ENCODE assay signal across 21 cellular contexts in the genomic region with DNA sequence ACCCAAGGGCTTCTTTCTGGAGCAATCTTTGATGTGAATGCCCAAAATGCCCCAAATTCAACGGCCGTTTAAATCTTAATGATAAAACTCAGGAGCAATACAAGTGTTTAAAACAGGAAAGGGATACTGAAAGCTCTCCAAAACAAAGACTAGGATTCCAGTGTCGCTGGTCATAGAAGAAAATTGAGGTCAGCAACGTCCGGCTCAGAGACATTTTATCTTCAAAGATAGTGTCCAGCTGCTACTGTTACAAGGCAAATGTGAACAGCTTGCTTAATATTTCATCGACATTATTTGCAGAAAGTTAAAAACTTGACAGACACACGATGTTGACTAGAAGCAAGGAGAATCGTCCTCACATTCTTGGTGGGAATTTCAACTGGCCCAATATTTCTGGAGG. TPM values are rescaled to one million over a fixed set of nuclear protein-coding genes. Genes with fewer than 3 reads are reported as not detected.
DNase-seq lines count a peak whose midpoint lies in the region; ATAC-seq, FAIRE-seq and TF ChIP-seq lines count a peak whose summit lies in the region.
"Had no signal": no experiment of that assay in that cellular context is flagged by ENCODE, and none has a peak within 500 bp of the region (broad histone marks: within the 10 kb centered on the region; RNA-seq: fewer than 3 reads in every experiment).

No MANE protein-coding gene starts in this region.

- H2AFZ ChIP-seq in HepG2 (ENCODE audit: low read length), result no peak overlapping the region
- no peak overlapping the region for H2AFZ ChIP-seq in trophoblast cell (ENCODE audit: insufficient read depth, low read length, poor library complexity)

- POLR2A ChIA-PET in HepG2 (lab: Yijun Ruan, JAX), result no interaction called here

- no peak overlapping the region for H3K4ac ChIP-seq in trophoblast cell (ENCODE audit: low read depth, low read length)

- H3K36me3 ChIP-seq in right lobe of liver (no peaks in the 10 kb centered on the region), HepG2 (replicated peaks in 1 of 2; ENCODE audit: control insufficient read depth in 1 of 2, insufficient read depth in 2 of 2, low read length in 2 of 2) (no peaks in the 10 kb centered on the region), trophoblast cell (ENCODE audit: control insufficient read depth in 1 of 2, insufficient read depth in 2 of 2, low read length in 2 of 2) (no peaks in the 10 kb centered on the region)
- H3K36me3 ChIP-seq: BLaER1, HAP-1 had no signal

- CTCF ChIA-PET in HepG2 (lab: Yijun Ruan, JAX; ENCODE audit: low intra/inter-chr PET ratio, low total read pairs), result no interaction called here

- H2BK120ac ChIP-seq in trophoblast cell (ENCODE audit: insufficient read depth, low read length, poor library complexity), result no peak overlapping the region

- H3K27me3 ChIP-seq in right lobe of liver (no peaks in the 10 kb centered on the region), HepG2 (ENCODE audit: control insufficient read depth in 1 of 2, insufficient read depth in 2 of 2, low read length in 2 of 2) (peaks cover 0 to 9% of the 10 kb centered on the region in 2 experiments; a peak in 2 of 5 replicates), trophoblast cell (ENCODE audit: insufficient read depth, low read length) (no peaks in the 10 kb centered on the region)
- H3K27me3 ChIP-seq: BLaER1 had no signal

- ATAC-seq in Right ventricle myocardium inferior (peak; percentile 28), right lobe of liver (peak in 3 of 4 donors; percentile 21 to 38 (median 36)), HepG2 (no peak), HG03439 (IDR thresholded peaks at IDR 0.05; ENCODE audit: unreplicated experiment) (no peak)
- ATAC-seq: CD8-positive, alpha-beta T cell had no signal

- TF ChIP-seq POLR2A in right lobe of liver (IDR thresholded peaks at IDR 0.05) (no peak), HepG2 (IDR thresholded peaks at IDR 0.05; ENCODE audit: insufficient read depth in 1 of 2, low read depth in 2 of 2, low read length in 2 of 2) (no peak)

- H3K79me2 ChIP-seq in HepG2 (ENCODE audit: insufficient read depth, low read length) (no peaks in the 10 kb centered on the region), trophoblast cell (ENCODE audit: control insufficient read depth, insufficient read depth, low read length, poor library complexity) (no peaks in the 10 kb centered on the region)

- H4K20me1 ChIP-seq in HepG2 (ENCODE audit: insufficient read depth, low read length), result no peaks in the 10 kb centered on the region
- H4K20me1 ChIP-seq: BLaER1 had no signal

- H4K91ac ChIP-seq in trophoblast cell (ENCODE audit: low read depth, low read length), result no peak overlapping the region

- no TSS peak for BruUV-seq in HepG2 (replicated peaks; lab: Mats Ljungman, UMichigan)

- WGBS in right lobe of liver (ENCODE audit: insufficient coverage, low coverage, low lambda C conversion rate, missing lambda C conversion rate), result 36% methylated on average over 8 of the region's 8 CpGs
- 3% methylated on average over 8 of the region's 8 CpGs for WGBS in HepG2 (ENCODE audit: low lambda C conversion rate)
- WGBS in trophoblast cell (ENCODE audit: extremely low coverage, insufficient coverage, insufficient read length), result no CpG with 5 or more reads among the region's 8 CpGs

- no peak overlapping the region for H2BK12ac ChIP-seq in trophoblast cell (ENCODE audit: low read length)

- no peak for TF ChIP-seq RAD21 in HepG2 (CRISPR knock-in tag; IDR thresholded peaks at IDR 0.05)

- H3K4me3 ChIP-seq in right lobe of liver (no peak overlapping the region), HepG2 (replicated peaks in 1 of 3; ENCODE audit: insufficient read depth in 1 of 3, low read depth in 2 of 3, low read length in 3 of 3) (no peak overlapping the region), trophoblast cell (ENCODE audit: low read depth, low read length) (no peak overlapping the region)
- H3K4me3 ChIP-seq: BLaER1, HAP-1 had no signal

- FAIRE-seq in HepG2 (lab: Jason Lieb, UNC), result no peak
- FAIRE-seq: A204.1, G401.6, GM12892, H54 had no signal

- TF ChIP-seq EP300 in HepG2 (IDR thresholded peaks at IDR 0.05; ENCODE audit: low read depth in 2 of 2, low read length in 2 of 2) (no peak), HepG2 (CRISPR knock-in tag; IDR thresholded peaks at IDR 0.05; ENCODE audit: borderline replicate concordance) (no peak)

- no peak overlapping the region for H3K23ac ChIP-seq in trophoblast cell (ENCODE audit: low read length)

- no peak overlapping the region for H2BK5ac ChIP-seq in trophoblast cell (ENCODE audit: low read depth, low read length, poor library complexity)

- H4K8ac ChIP-seq in trophoblast cell (ENCODE audit: low read depth, low read length), result no peak overlapping the region

- H3K9me3 ChIP-seq in right lobe of liver (no peaks in the 10 kb centered on the region), HepG2 (ENCODE audit: low read length) (no peaks in the 10 kb centered on the region), trophoblast cell (ENCODE audit: insufficient read depth, low read depth, low read length) (no peaks in the 10 kb centered on the region)
- H3K9me3 ChIP-seq: BLaER1, Caco-2, HAP-1 had no signal

- no peaks in the 10 kb centered on the region for H3K79me1 ChIP-seq in trophoblast cell (ENCODE audit: low read length)

- H3K9ac ChIP-seq in HepG2 (ENCODE audit: insufficient read depth, low read depth, low read length) (no peak overlapping the region), trophoblast cell (ENCODE audit: low read length) (no peak overlapping the region)
- H3K9ac ChIP-seq: BLaER1 had no signal

- no peak overlapping the region for H2AK5ac ChIP-seq in trophoblast cell (ENCODE audit: low read length)

- no peak overlapping the region for H3K4me2 ChIP-seq in HepG2 (ENCODE audit: low read depth, low read length)
- H3K4me2 ChIP-seq in trophoblast cell (ENCODE audit: low read length), result no peak overlapping the region

- DNase-seq in Right ventricle myocardium inferior (ENCODE audit: missing footprints) (no peak), cardiac septum (ENCODE audit: low spot score) (no peak), right lobe of liver (no peak), HepG2 (ENCODE audit: low spot score) (no peak), trophoblast cell (peak; percentile 25 to 68)
- DNase-seq: Caco-2; CD4-positive, CD25-positive, alpha-beta regulatory T cell; CD8-positive, alpha-beta T cell; DMS153; DND-41; GOT3; HFFc6 had no signal

- H3K4me1 ChIP-seq in right lobe of liver (no peaks in the 10 kb centered on the region), HepG2 (ENCODE audit: insufficient read depth, low read length) (no peaks in the 10 kb centered on the region), trophoblast cell (ENCODE audit: control insufficient read depth in 1 of 2, insufficient read depth in 2 of 2, low read length in 2 of 2) (no peaks in the 10 kb centered on the region)
- H3K4me1 ChIP-seq: Caco-2, HAP-1 had no signal

- no peak overlapping the region for H3K14ac ChIP-seq in trophoblast cell (ENCODE audit: low read length)

- intact Hi-C loops in Right ventricle myocardium inferior (cut with DNase I) (no loop called here), cardiac septum (cut with DNase I) (no loop called here), right lobe of liver (cut with DNase I) (no loop called here), HepG2 (cut with micrococcal nuclease; ENCODE audit: unreplicated experiment) (no loop called here)

- no peak overlapping the region for H3K27ac ChIP-seq in right lobe of liver
- no peak overlapping the region for H3K27ac ChIP-seq in HepG2 (ENCODE audit: extremely low read length, insufficient read depth, low read length)
- H3K27ac ChIP-seq in trophoblast cell (ENCODE audit: low read depth, low read length), result no peak overlapping the region
- H3K27ac ChIP-seq: 22Rv1, BLaER1, C4-2B had no signal

- H3K18ac ChIP-seq in trophoblast cell (ENCODE audit: low read length), result no peak overlapping the region

- TF ChIP-seq CTCF in right lobe of liver (IDR thresholded peaks at IDR 0.05) (no peak), HepG2 (CRISPR knock-in tag; IDR thresholded peaks at IDR 0.05) (no peak)

- in situ Hi-C loops in HepG2 (cut with HindIII; ENCODE audit: extremely low pct_ligation_motif_present, low pct_unique_long_range_greater_than_20kb), result no loop called here

- H4K12ac ChIP-seq in trophoblast cell (ENCODE audit: low read depth, low read length), result no peak overlapping the region

TF ChIP-seq in HepG2, 621 proteins besides CTCF, POLR2A, EP300 and RAD21 (continues in another document):
- TF ChIP-seq ZNF713 (CRISPR knock-in tag; IDR thresholded peaks at IDR 0.05), result no peak
- TF ChIP-seq ZNF234 (CRISPR knock-in tag; conservative IDR thresholded peaks at IDR 0.05), result no peak
- no peak for TF ChIP-seq SATB2 (CRISPR knock-in tag; IDR thresholded peaks at IDR 0.05)
- TF ChIP-seq ZNF382 (CRISPR knock-in tag; IDR thresholded peaks at IDR 0.05; ENCODE audit: borderline replicate concordance), result no peak
- no peak for TF ChIP-seq MTF1 (CRISPR knock-in tag; IDR thresholded peaks at IDR 0.05)
- TF ChIP-seq PCBP1 (IDR thresholded peaks at IDR 0.05; ENCODE audit: borderline replicate concordance, low read depth, low read length), result no peak

RNA-seq across cellular contexts. Expression of gene CTBP2, which starts 15.4 kb away (rescaled TPM):
- 31.3 TPM for total RNA-seq in Right ventricle myocardium inferior
- 35.9 TPM for total RNA-seq in cardiac septum
- 1 to 10 TPM; 3.2 to 8.2 (median 5.4) TPM for total RNA-seq in right lobe of liver
- not detected in 2 replicates for total RNA-seq in HepG2 (2016; rRNA removed; fragmentation: Illumina TruSeq; extraction: Trizol)
- not detected in 2 replicates for total RNA-seq in HepG2 (2016; cell fraction: cytosol; rRNA removed; fragmentation: Illumina TruSeq; extraction: Trizol; ENCODE audit: low read depth)
- total RNA-seq in HepG2 (2016; cell fraction: insoluble cytoplasmic fraction; rRNA removed; fragmentation: Illumina TruSeq; extraction: Trizol), result not detected in 2 replicates
- total RNA-seq in HepG2 (2016; cell fraction: membrane; rRNA removed; fragmentation: Illumina TruSeq; extraction: Trizol), result not detected in 2 replicates
- not detected in 2 replicates for total RNA-seq in HepG2 (2016; cell fraction: nucleus; rRNA removed; fragmentation: Illumina TruSeq; extraction: Trizol)
- 0.08 TPM in 1 of 2 replicates, not detected in the other for polyA plus RNA-seq in HepG2 (2011; rRNA removed)
- 0.04 and 0.05 TPM in 2 replicates for polyA plus RNA-seq in HepG2 (2011; cell fraction: cytosol; rRNA removed)
- polyA plus RNA-seq in HepG2 (2011; cell fraction: nucleus; rRNA removed), result 0.02 TPM in 1 of 2 replicates, not detected in the other
- polyA plus RNA-seq in HepG2 (2012), result 0.08 TPM in 2 replicates
- not detected in 2 replicates for polyA plus RNA-seq in HepG2 (2016; cell fraction: cytosol; fragmentation: Illumina TruSeq; extraction: Trizol; ENCODE audit: low read depth)
- not detected in 2 replicates for polyA plus RNA-seq in HepG2 (2016; cell fraction: insoluble cytoplasmic fraction; fragmentation: Illumina TruSeq; extraction: Trizol; ENCODE audit: low read depth)
- polyA plus RNA-seq in HepG2 (2016; cell fraction: membrane; fragmentation: Illumina TruSeq; extraction: Trizol; ENCODE audit: low read depth), result not detected in 2 replicates
- polyA plus RNA-seq in HepG2 (2016; cell fraction: nucleus; fragmentation: Illumina TruSeq; extraction: Trizol; ENCODE audit: insufficient read depth, low read depth), result not detected in 2 replicates
- polyA minus RNA-seq in HepG2 (2011; rRNA and poly(A)+ RNA removed; ENCODE audit: low replicate concordance), result 1.2 and 101 TPM in 2 replicates
- 0.49 and 0.53 TPM in 2 replicates for polyA minus RNA-seq in HepG2 (2011; cell fraction: cytosol; rRNA and poly(A)+ RNA removed)
- polyA minus RNA-seq in HepG2 (2011; cell fraction: nucleus; rRNA and poly(A)+ RNA removed), result 0.39 TPM in 1 of 2 replicates, not detected in the other
- 57.7 and 58.8 TPM in 2 replicates for polyA plus RNA-seq in trophoblast cell (2013)

Comparison
In these comparisons a context has a peak if more than half of its experiments do, and no peak if none do; other contexts are left out.
1. ATAC-seq: peak in Right ventricle myocardium inferior (single experiment) and right lobe of liver (3 of 4); none in HepG2 (single experiment) and HG03439 (single experiment).
2. DNase-seq: peak in trophoblast cell (2 of 2); none in Right ventricle myocardium inferior (single experiment), cardiac septum (single experiment), right lobe of liver (0 of 3) and HepG2 (single experiment).